2 cellular contexts compared by ENCODE assay signal in the genomic region with DNA sequence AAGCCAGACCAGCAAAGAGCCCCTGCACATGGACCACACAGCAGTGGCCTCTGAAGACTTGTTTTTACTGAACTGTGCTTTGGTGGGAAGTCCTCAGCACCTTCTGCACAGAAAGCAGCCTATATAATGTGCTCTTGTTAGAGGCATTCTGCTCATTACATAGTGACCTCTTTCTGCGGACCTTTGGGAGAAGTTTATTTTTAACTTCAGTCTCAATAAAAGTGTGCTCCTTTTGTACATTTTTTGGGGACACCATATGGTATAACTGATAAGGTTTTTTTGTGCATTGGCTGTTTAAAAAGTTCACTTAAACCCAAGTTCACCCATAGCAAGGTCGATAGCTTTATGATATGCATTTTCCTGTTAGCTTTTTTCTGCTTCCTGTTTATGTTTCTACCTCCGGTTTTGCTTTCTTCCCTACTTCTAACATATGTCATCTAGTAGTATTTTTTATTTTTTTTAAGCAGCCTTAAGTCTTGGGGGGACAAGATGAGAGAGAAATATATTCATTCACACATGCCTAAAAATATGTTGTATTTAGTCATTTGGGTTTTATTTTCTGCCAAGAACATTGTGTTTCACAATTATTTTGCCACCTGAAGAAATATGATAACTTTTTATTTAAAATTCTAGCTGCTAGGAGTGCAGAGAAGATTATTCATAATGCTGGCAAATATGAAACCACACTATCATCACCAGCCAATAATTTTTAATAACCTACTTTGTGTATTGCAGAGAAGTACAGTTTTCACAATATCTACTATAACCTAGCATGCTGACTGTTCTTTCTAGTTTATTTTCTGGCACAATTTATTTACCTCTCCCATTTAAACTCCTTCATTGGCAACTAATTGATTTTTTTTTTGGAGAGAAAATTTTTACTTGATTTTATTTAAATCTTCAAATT.
TF ChIP-seq lines count a peak whose summit lies in the region.

No MANE protein-coding gene starts in this region.

TF ChIP-seq in SK-N-SH treated with all-trans-retinoic acid at 6 μM for 48 hours, 23 proteins besides CTCF, POLR2A, EP300 and RAD21 (continued from another document):
- TF ChIP-seq POU6F1 (CRISPR knock-in tag; IDR thresholded peaks at IDR 0.05; ENCODE audit: borderline replicate concordance, low read depth) (no peak), ZC3H10 (CRISPR knock-in tag; IDR thresholded peaks at IDR 0.05) (no peak), RARB (CRISPR knock-in tag; IDR thresholded peaks at IDR 0.05) (no peak), ZNF565 (CRISPR knock-in tag; conservative IDR thresholded peaks at IDR 0.05; ENCODE audit: low read depth) (no peak), CSDC2 (CRISPR knock-in tag; IDR thresholded peaks at IDR 0.05) (no peak), BACH2 (CRISPR knock-in tag; IDR thresholded peaks at IDR 0.05; ENCODE audit: borderline replicate concordance) (no peak)
- TF ChIP-seq, protein P1, sequence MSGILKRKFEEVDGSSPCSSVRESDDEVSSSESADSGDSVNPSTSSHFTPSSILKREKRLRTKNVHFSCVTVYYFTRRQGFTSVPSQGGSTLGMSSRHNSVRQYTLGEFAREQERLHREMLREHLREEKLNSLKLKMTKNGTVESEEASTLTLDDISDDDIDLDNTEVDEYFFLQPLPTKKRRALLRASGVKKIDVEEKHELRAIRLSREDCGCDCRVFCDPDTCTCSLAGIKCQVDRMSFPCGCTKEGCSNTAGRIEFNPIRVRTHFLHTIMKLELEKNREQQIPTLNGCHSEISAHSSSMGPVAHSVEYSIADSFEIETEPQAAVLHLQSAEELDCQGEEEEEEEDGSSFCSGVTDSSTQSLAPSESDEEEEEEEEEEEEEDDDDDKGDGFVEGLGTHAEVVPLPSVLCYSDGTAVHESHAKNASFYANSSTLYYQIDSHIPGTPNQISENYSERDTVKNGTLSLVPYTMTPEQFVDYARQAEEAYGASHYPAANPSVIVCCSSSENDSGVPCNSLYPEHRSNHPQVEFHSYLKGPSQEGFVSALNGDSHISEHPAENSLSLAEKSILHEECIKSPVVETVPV (CRISPR knock-in tag; IDR thresholded peaks at IDR 0.05): no peak
TF ChIP-seq in SK-N-SH treated with all-trans-retinoic acid at 6 μM for 48 hours: peak in this region for 0.

TF ChIP-seq in SK-N-SH, 30 proteins besides CTCF, POLR2A, EP300 and RAD21 (continued from another document):
- TF ChIP-seq ZBTB33 (IDR thresholded peaks at IDR 0.05; ENCODE audit: borderline replicate concordance, low read depth) (no peak), TEAD4 (IDR thresholded peaks at IDR 0.05; ENCODE audit: borderline replicate concordance, insufficient read depth) (no peak), GATA2 (CRISPR knock-in tag; IDR thresholded peaks at IDR 0.05) (no peak), USF1 (IDR thresholded peaks at IDR 0.05; ENCODE audit: borderline replicate concordance, low read depth) (no peak), GABPA (IDR thresholded peaks at IDR 0.05; ENCODE audit: low read depth) (no peak), FOXM1 (IDR thresholded peaks at IDR 0.05; ENCODE audit: low read depth) (no peak), TCF12 (IDR thresholded peaks at IDR 0.05) (no peak), MEF2A (IDR thresholded peaks at IDR 0.05; ENCODE audit: borderline replicate concordance, low read depth) (no peak), MAX (IDR thresholded peaks at IDR 0.05; ENCODE audit: low read depth) (no peak)
TF ChIP-seq in SK-N-SH: peak in this region for 0.
